In genomic region chr6:134647861-134648260, GRCh38 we compare ENCODE assay signal across 17 cellular contexts.
"Had no signal": no experiment of that assay in that cellular context is flagged by ENCODE, and none has a peak within 500 bp of the region (broad histone marks: within the 10 kb centered on the region; RNA-seq: fewer than 3 reads in every experiment).

No MANE protein-coding gene starts in this region.

- DNase-seq: activated CD4-positive, alpha-beta T cell treated with anti-CD3 and anti-CD28 coated beads for 36 hours; activated CD8-positive, alpha-beta memory T cell treated with anti-CD3 and anti-CD28 coated beads, Interleukin-2, amount 50 U/mL, for 4 hours; activated CD8-positive, alpha-beta T cell treated with anti-CD3 and anti-CD28 coated beads for 36 hours; activated naive CD8-positive, alpha-beta T cell treated with anti-CD3 and anti-CD28 coated beads, Interleukin-2, amount 10 ng/mL, durations not matched to agents 7 days and 5 days; activated T-cell treated with anti-CD3 and anti-CD28 coated beads, Interleukin-2, amount 50 U/mL, for 72 hours; effector CD4-positive, alpha-beta T cell; pancreas; stimulated activated CD4-positive, alpha-beta T cell treated with anti-CD3 and anti-CD28 coated beads, Interleukin-15, amount 100 ng/mL, for 24 hours; stimulated activated CD4-positive, alpha-beta T cell treated with anti-CD3 and anti-CD28 coated beads, Interleukin-4, amount 100 ng/mL, for 24 hours; T-helper 1 cell; upper lobe of left lung had no signal

- H3K27ac ChIP-seq: coronary artery, pancreas, upper lobe of left lung, VCaP had no signal

- H3K9me3 Mint-ChIP-seq: activated CD8-positive, alpha-beta T cell treated with anti-CD3 and anti-CD28 coated beads for 36 hours; activated naive CD8-positive, alpha-beta T cell treated with anti-CD3 and anti-CD28 coated beads, Interleukin-2, amount 10 ng/mL, durations not matched to agents 7 days and 5 days; activated T-cell treated with anti-CD3 and anti-CD28 coated beads, Interleukin-2, amount 50 U/mL, for 72 hours; memory B cell; nephron; stimulated activated naive CD8-positive, alpha-beta T cell treated with anti-CD3 and anti-CD28 coated beads, Interleukin-15, Interleukin-2, amounts not matched to agents 100 ng/mL and 50 ng/mL, for 24 hours had no signal

- H3K4me3 Mint-ChIP-seq: activated CD4-positive, alpha-beta T cell treated with anti-CD3 and anti-CD28 coated beads for 36 hours; activated CD8-positive, alpha-beta T cell treated with anti-CD3 and anti-CD28 coated beads for 36 hours; activated naive CD8-positive, alpha-beta T cell treated with anti-CD3 and anti-CD28 coated beads, Interleukin-2, amount 10 ng/mL, durations not matched to agents 7 days and 5 days; activated T-cell treated with anti-CD3 and anti-CD28 coated beads, Interleukin-2, amount 50 U/mL, for 72 hours; memory B cell; nephron; stimulated activated naive CD8-positive, alpha-beta T cell treated with anti-CD3 and anti-CD28 coated beads, Interleukin-15, Interleukin-2, amounts not matched to agents 100 ng/mL and 50 ng/mL, for 24 hours had no signal

- H3K9me3 ChIP-seq: pancreas, upper lobe of left lung had no signal

- H3K4me1 Mint-ChIP-seq: activated CD4-positive, alpha-beta T cell treated with anti-CD3 and anti-CD28 coated beads for 36 hours; activated naive CD8-positive, alpha-beta T cell treated with anti-CD3 and anti-CD28 coated beads, Interleukin-2, amount 10 ng/mL, durations not matched to agents 7 days and 5 days had no signal

- H3K4me1 ChIP-seq: pancreas had no signal

- H3K27ac Mint-ChIP-seq: activated CD4-positive, alpha-beta T cell treated with anti-CD3 and anti-CD28 coated beads for 36 hours; activated CD8-positive, alpha-beta T cell treated with anti-CD3 and anti-CD28 coated beads for 36 hours; activated naive CD8-positive, alpha-beta T cell treated with anti-CD3 and anti-CD28 coated beads, Interleukin-2, amount 10 ng/mL, durations not matched to agents 7 days and 5 days; activated T-cell treated with anti-CD3 and anti-CD28 coated beads, Interleukin-2, amount 50 U/mL, for 72 hours; memory B cell; nephron; stimulated activated naive CD8-positive, alpha-beta T cell treated with anti-CD3 and anti-CD28 coated beads, Interleukin-15, Interleukin-2, amounts not matched to agents 100 ng/mL and 50 ng/mL, for 24 hours had no signal

- H3K36me3 Mint-ChIP-seq: activated naive CD8-positive, alpha-beta T cell treated with anti-CD3 and anti-CD28 coated beads, Interleukin-2, amount 10 ng/mL, durations not matched to agents 7 days and 5 days; memory B cell had no signal

- H3K27me3 ChIP-seq: pancreas, upper lobe of left lung had no signal

- H3K4me3 ChIP-seq: coronary artery, pancreas, upper lobe of left lung had no signal

- ATAC-seq: activated CD4-positive, alpha-beta T cell treated with anti-CD3 and anti-CD28 coated beads for 36 hours; activated CD8-positive, alpha-beta T cell treated with anti-CD3 and anti-CD28 coated beads for 36 hours; activated T-cell treated with anti-CD3 and anti-CD28 coated beads, Interleukin-2, amount 50 U/mL, for 72 hours; left lobe of liver; pancreas had no signal

- H3K36me3 ChIP-seq: pancreas, upper lobe of left lung had no signal
